23 cellular contexts compared by ENCODE assay signal in genomic region chrX:74280759-74281158, GRCh38. TPM values are rescaled to one million over a fixed set of nuclear protein-coding genes. Genes with fewer than 3 reads are reported as not detected.
A peak's percentile ranks its signal among the peaks of the same experiment; 100 is the strongest.
DNase-seq lines count a peak whose midpoint lies in the region; ATAC-seq and TF ChIP-seq lines count a peak whose summit lies in the region.
"Had no signal": no experiment of that assay in that cellular context is flagged by ENCODE, and none has a peak within 500 bp of the region (broad histone marks: within the 10 kb centered on the region; RNA-seq: fewer than 3 reads in every experiment).

No MANE protein-coding gene starts in this region.

- no peaks in the 10 kb centered on the region for H3K9me3 Mint-ChIP-seq in stimulated activated naive B cell treated with anti-CD40 and anti-IgM and Interleukin-4, amounts not matched to agents 10 μg/mL and 1 μg/mL and 100 μg/mL, for 72 hours
- H3K9me3 Mint-ChIP-seq in mesothelial cell of epicardium = no peaks in the 10 kb centered on the region
- H3K9me3 Mint-ChIP-seq: activated T-cell treated with anti-CD3 and anti-CD28 coated beads, Interleukin-2, amount 50 U/mL, for 24 hours had no signal

- no peak overlapping the region for H3K4me3 ChIP-seq in hepatocyte
- H3K4me3 ChIP-seq: K562, uterus had no signal

- peaks cover 14 to 30% of the 10 kb centered on the region in 2 donors for H3K36me3 Mint-ChIP-seq in stimulated activated naive B cell treated with anti-CD40 and anti-IgM and Interleukin-4, amounts not matched to agents 10 μg/mL and 1 μg/mL and 100 μg/mL, for 72 hours
- H3K36me3 Mint-ChIP-seq in mesothelial cell of epicardium = peaks cover 2% of the 10 kb centered on the region

- peaks cover 42% of the 10 kb centered on the region for H3K79me2 ChIP-seq in hepatocyte

- WGBS in hepatocyte (ENCODE audit: low lambda C conversion rate, missing lambda C conversion rate) = 75% methylated on average over 3 of the region's 3 CpGs

- ATAC-seq in GM19035 (IDR thresholded peaks at IDR 0.05; ENCODE audit: unreplicated experiment) (peak; percentile 59), HG02588 (IDR thresholded peaks at IDR 0.05; ENCODE audit: unreplicated experiment) (peak; percentile 81), HG03457 (IDR thresholded peaks at IDR 0.05; ENCODE audit: unreplicated experiment) (peak; percentile 71)
- peak; percentile 84 to 93 for ATAC-seq in stimulated activated naive B cell treated with anti-CD40 and anti-IgM and Interleukin-4, amounts not matched to agents 10 μg/mL and 1 μg/mL and 100 μg/mL, for 72 hours (replicated peaks)
- ATAC-seq: activated CD4-positive, alpha-beta T cell treated with anti-CD3 and anti-CD28 coated beads for 36 hours; K562; stimulated activated naive CD8-positive, alpha-beta T cell treated with anti-CD3 and anti-CD28 coated beads, Interleukin-15, Interleukin-2, amounts not matched to agents 100 U/mL and 50 U/mL, for 24 hours had no signal

- peak overlapping the region; percentile 32 for H3K27ac Mint-ChIP-seq in stimulated activated naive B cell treated with anti-CD40 and anti-IgM and Interleukin-4, amounts not matched to agents 10 μg/mL and 1 μg/mL and 100 μg/mL, for 72 hours
- no peak overlapping the region for H3K27ac Mint-ChIP-seq in mesothelial cell of epicardium
- H3K27ac Mint-ChIP-seq: activated CD4-positive, alpha-beta T cell treated with anti-CD3 and anti-CD28 coated beads for 36 hours; activated T-cell treated with anti-CD3 and anti-CD28 coated beads, Interleukin-2, amount 50 U/mL, for 24 hours had no signal

- H3K27me3 ChIP-seq in hepatocyte = no peaks in the 10 kb centered on the region
- H3K27me3 ChIP-seq: uterus had no signal

- DNase-seq in stimulated activated naive B cell treated with anti-CD40 and anti-IgM and Interleukin-4, amounts not matched to agents 10 μg/mL and 1 μg/mL and 100 μg/mL, for 72 hours = peak; percentile 20
- DNase-seq in SHP77 treated with DMSO at 0.1 percent for 48 hours (lab: John Stamatoyannopoulos, UW) = no peak
- no peak for DNase-seq in mesothelial cell of epicardium (ENCODE audit: low spot score in 2 of 2, unreplicated experiment in 2 of 2)
- no peak for DNase-seq in hepatocyte (ENCODE audit: low spot score)
- DNase-seq: activated CD4-positive, alpha-beta T cell treated with anti-CD3 and anti-CD28 coated beads for 36 hours; activated T-cell treated with anti-CD3 and anti-CD28 coated beads, Interleukin-2, amount 50 U/mL, for 24 hours; amniotic stem cell; midbrain; NCI-H187; NCI-H524 treated with DMSO at 0.1 percent for 48 hours; occipital lobe; stimulated activated naive CD8-positive, alpha-beta T cell treated with anti-CD3 and anti-CD28 coated beads, Interleukin-15, Interleukin-2, amounts not matched to agents 100 U/mL and 50 U/mL, for 24 hours; uterus had no signal

- no peaks in the 10 kb centered on the region for H3K4me1 ChIP-seq in hepatocyte (ENCODE audit: insufficient read depth)
- H3K4me1 ChIP-seq: uterus had no signal

- no peaks in the 10 kb centered on the region for H3K9me2 ChIP-seq in hepatocyte (replicated peaks; ENCODE audit: insufficient read depth)

- TF ChIP-seq CTCF in mesothelial cell of epicardium (IDR thresholded peaks at IDR 0.05; ENCODE audit: unreplicated experiment) (no peak), hepatocyte (IDR thresholded peaks at IDR 0.05; ENCODE audit: poor library complexity) (no peak)

- no peak overlapping the region for H3K27ac ChIP-seq in hepatocyte
- H3K27ac ChIP-seq: C4-2B, epithelial cell of prostate, uterus had no signal

- no peak overlapping the region for H2AFZ ChIP-seq in hepatocyte

- no peaks in the 10 kb centered on the region for H3K9me3 ChIP-seq in hepatocyte (ENCODE audit: low read depth)
- H3K9me3 ChIP-seq: uterus had no signal

- H3K4me1 Mint-ChIP-seq in stimulated activated naive B cell treated with anti-CD40 and anti-IgM and Interleukin-4, amounts not matched to agents 10 μg/mL and 1 μg/mL and 100 μg/mL, for 72 hours = peaks cover 6 to 9% of the 10 kb centered on the region in 2 donors
- peaks cover 6% of the 10 kb centered on the region for H3K4me1 Mint-ChIP-seq in mesothelial cell of epicardium

- H4K20me1 ChIP-seq in hepatocyte (ENCODE audit: insufficient read depth, poor library complexity, severe bottlenecking) = peaks cover 22% of the 10 kb centered on the region

- H3K4me3 Mint-ChIP-seq in stimulated activated naive B cell treated with anti-CD40 and anti-IgM and Interleukin-4, amounts not matched to agents 10 μg/mL and 1 μg/mL and 100 μg/mL, for 72 hours = no peak overlapping the region
- H3K4me3 Mint-ChIP-seq in mesothelial cell of epicardium = no peak overlapping the region
- H3K4me3 Mint-ChIP-seq: activated CD4-positive, alpha-beta T cell treated with anti-CD3 and anti-CD28 coated beads for 36 hours; activated T-cell treated with anti-CD3 and anti-CD28 coated beads, Interleukin-2, amount 50 U/mL, for 24 hours had no signal

- H3K36me3 ChIP-seq in hepatocyte (replicated peaks; ENCODE audit: insufficient read depth, low read depth) = no peaks in the 10 kb centered on the region
- H3K36me3 ChIP-seq: uterus had no signal

- no peak overlapping the region for H3K4me2 ChIP-seq in hepatocyte

- H3K27me3 Mint-ChIP-seq in stimulated activated naive B cell treated with anti-CD40 and anti-IgM and Interleukin-4, amounts not matched to agents 10 μg/mL and 1 μg/mL and 100 μg/mL, for 72 hours = peaks cover 0 to 4% of the 10 kb centered on the region in 2 donors
- no peaks in the 10 kb centered on the region for H3K27me3 Mint-ChIP-seq in mesothelial cell of epicardium (ENCODE audit: low read depth)
- H3K27me3 Mint-ChIP-seq: activated CD4-positive, alpha-beta T cell treated with anti-CD3 and anti-CD28 coated beads for 36 hours had no signal

RNA-seq across cellular contexts. Expression of gene ZCCHC13, which starts 23.2 kb away (rescaled TPM):
- total RNA-seq in mesothelial cell of epicardium (not detected in 3 replicates), hepatocyte (not detected in 2 replicates)
- not detected in 2 replicates for polyA plus RNA-seq in hepatocyte
- total RNA-seq: activated CD4-positive, alpha-beta T cell treated with anti-CD3 and anti-CD28 coated beads for 36 hours; Daoy; K562; occipital lobe; RPMI7951; T-helper 1 cell treated with Interleukin-12 subunit alpha and Interleukin-12 subunit beta and Interleukin-4 antibody, amounts not matched to agents 30 ng/mL and 1 ng/mL, for 36 hours; uterus had no signal
- polyA plus RNA-seq: K562, keratinocyte had no signal
